Comparison of ENCODE assay signal across 1 cellular context in the genomic region with DNA sequence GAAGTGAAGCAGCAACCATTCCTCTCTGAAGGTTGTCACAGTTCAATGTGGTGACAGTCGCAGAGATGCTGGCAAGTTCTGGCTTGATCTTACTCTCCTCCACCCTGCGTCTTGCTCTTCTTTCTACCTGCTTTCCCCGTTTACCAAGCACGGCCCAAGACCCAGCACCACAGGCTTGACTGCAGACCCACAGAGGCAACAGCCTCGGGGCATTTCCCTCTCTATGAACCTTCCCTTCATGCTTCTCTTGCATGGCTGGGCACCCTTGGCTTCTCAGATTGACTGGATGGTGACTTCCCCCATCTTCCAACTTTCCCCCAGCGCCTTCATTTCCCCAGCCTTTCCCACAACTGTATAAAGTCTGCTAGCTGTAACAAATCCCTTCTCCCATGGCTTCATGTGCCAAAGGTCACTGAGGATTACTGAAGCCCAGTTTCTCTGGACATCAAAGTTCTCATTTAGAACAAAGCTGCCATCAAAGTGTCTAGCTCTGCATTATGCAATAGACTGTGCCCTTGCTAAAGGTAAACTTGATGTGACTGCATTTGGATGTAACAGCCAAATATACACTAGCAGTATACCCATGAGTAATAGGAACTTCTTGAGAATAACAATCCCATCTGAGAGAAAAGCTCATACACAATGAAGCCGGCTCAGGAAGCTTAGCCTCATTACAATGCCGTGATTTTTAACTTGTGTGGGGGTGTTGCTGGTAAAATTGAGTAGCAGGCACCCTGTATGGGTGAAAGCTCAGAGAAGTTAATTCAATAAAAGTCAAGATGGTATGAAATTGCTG.
TF ChIP-seq lines count a peak whose summit lies in the region.

No MANE protein-coding gene starts in this region.

TF ChIP-seq in HepG2, 621 proteins besides CTCF, POLR2A, EP300 and RAD21 (continued from another document and continues in another):
- TF ChIP-seq PAXIP1 (CRISPR knock-in tag; conservative IDR thresholded peaks at IDR 0.05) (peak; percentile 98), ZBTB37 (CRISPR knock-in tag; IDR thresholded peaks at IDR 0.05) (no peak), ZBTB7A (CRISPR knock-in tag; IDR thresholded peaks at IDR 0.05) (no peak; the same call in 1 of the 2 replicates), ZFY (CRISPR knock-in tag; IDR thresholded peaks at IDR 0.05) (no peak), RARA (CRISPR knock-in tag; IDR thresholded peaks at IDR 0.05) (peak; percentile 99), ZNF720 (CRISPR knock-in tag; IDR thresholded peaks at IDR 0.05) (0 out of 2 replicates have a peak, but pooled peaks have one; percentile 60), SIX4 (CRISPR knock-in tag; IDR thresholded peaks at IDR 0.05) (peak; percentile 91), ZNF687 (CRISPR knock-in tag; IDR thresholded peaks at IDR 0.05) (peak; percentile 54), PRMT3 (CRISPR knock-in tag; IDR thresholded peaks at IDR 0.05; ENCODE audit: borderline replicate concordance, low read depth) (no peak), SNRNP70 (IDR thresholded peaks at IDR 0.05; ENCODE audit: low read depth, low read length) (no peak), ZBTB39 (CRISPR knock-in tag; IDR thresholded peaks at IDR 0.05) (peak; percentile 95), FOXK1 (CRISPR knock-in tag; IDR thresholded peaks at IDR 0.05; ENCODE audit: borderline replicate concordance, low read depth) (peak; percentile 98; the same call in 1 of the 2 replicates), SIN3A (IDR thresholded peaks at IDR 0.05; ENCODE audit: borderline replicate concordance, low read depth, low read length) (no peak), ZNF143 (CRISPR knock-in tag; IDR thresholded peaks at IDR 0.05) (no peak), PBX2 (CRISPR knock-in tag; IDR thresholded peaks at IDR 0.05) (0 out of 2 replicates have a peak, but pooled peaks have one; percentile 20), ZNF33B (CRISPR knock-in tag; IDR thresholded peaks at IDR 0.05) (no peak), MIER3 (CRISPR knock-in tag; IDR thresholded peaks at IDR 0.05; ENCODE audit: borderline replicate concordance) (peak; percentile 99), ATAD3A (CRISPR knock-in tag; IDR thresholded peaks at IDR 0.05) (no peak), FIP1L1 (IDR thresholded peaks at IDR 0.05; ENCODE audit: borderline replicate concordance, insufficient read depth, low read depth, low read length) (no peak), THAP11 (CRISPR knock-in tag; IDR thresholded peaks at IDR 0.05) (peak; percentile 84), TOE1 (CRISPR knock-in tag; IDR thresholded peaks at IDR 0.05) (no peak), AGO1 (IDR thresholded peaks at IDR 0.05; ENCODE audit: low read depth, low read length, poor library complexity, severe bottlenecking) (no peak)
- TF ChIP-seq, protein P1, sequence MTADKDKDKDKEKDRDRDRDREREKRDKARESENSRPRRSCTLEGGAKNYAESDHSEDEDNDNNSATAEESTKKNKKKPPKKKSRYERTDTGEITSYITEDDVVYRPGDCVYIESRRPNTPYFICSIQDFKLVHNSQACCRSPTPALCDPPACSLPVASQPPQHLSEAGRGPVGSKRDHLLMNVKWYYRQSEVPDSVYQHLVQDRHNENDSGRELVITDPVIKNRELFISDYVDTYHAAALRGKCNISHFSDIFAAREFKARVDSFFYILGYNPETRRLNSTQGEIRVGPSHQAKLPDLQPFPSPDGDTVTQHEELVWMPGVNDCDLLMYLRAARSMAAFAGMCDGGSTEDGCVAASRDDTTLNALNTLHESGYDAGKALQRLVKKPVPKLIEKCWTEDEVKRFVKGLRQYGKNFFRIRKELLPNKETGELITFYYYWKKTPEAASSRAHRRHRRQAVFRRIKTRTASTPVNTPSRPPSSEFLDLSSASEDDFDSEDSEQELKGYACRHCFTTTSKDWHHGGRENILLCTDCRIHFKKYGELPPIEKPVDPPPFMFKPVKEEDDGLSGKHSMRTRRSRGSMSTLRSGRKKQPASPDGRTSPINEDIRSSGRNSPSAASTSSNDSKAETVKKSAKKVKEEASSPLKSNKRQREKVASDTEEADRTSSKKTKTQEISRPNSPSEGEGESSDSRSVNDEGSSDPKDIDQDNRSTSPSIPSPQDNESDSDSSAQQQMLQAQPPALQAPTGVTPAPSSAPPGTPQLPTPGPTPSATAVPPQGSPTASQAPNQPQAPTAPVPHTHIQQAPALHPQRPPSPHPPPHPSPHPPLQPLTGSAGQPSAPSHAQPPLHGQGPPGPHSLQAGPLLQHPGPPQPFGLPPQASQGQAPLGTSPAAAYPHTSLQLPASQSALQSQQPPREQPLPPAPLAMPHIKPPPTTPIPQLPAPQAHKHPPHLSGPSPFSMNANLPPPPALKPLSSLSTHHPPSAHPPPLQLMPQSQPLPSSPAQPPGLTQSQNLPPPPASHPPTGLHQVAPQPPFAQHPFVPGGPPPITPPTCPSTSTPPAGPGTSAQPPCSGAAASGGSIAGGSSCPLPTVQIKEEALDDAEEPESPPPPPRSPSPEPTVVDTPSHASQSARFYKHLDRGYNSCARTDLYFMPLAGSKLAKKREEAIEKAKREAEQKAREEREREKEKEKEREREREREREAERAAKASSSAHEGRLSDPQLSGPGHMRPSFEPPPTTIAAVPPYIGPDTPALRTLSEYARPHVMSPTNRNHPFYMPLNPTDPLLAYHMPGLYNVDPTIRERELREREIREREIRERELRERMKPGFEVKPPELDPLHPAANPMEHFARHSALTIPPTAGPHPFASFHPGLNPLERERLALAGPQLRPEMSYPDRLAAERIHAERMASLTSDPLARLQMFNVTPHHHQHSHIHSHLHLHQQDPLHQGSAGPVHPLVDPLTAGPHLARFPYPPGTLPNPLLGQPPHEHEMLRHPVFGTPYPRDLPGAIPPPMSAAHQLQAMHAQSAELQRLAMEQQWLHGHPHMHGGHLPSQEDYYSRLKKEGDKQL (CRISPR knock-in tag; IDR thresholded peaks at IDR 0.05; ENCODE audit: low read depth) = peak; percentile 94
- TF ChIP-seq, protein P2, sequence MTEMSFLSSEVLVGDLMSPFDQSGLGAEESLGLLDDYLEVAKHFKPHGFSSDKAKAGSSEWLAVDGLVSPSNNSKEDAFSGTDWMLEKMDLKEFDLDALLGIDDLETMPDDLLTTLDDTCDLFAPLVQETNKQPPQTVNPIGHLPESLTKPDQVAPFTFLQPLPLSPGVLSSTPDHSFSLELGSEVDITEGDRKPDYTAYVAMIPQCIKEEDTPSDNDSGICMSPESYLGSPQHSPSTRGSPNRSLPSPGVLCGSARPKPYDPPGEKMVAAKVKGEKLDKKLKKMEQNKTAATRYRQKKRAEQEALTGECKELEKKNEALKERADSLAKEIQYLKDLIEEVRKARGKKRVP (CRISPR knock-in tag; IDR thresholded peaks at IDR 0.05) = peak in 1 of 2 experiments; percentile 98; a peak in 2 of 4 replicates
- TF ChIP-seq, protein P3, sequence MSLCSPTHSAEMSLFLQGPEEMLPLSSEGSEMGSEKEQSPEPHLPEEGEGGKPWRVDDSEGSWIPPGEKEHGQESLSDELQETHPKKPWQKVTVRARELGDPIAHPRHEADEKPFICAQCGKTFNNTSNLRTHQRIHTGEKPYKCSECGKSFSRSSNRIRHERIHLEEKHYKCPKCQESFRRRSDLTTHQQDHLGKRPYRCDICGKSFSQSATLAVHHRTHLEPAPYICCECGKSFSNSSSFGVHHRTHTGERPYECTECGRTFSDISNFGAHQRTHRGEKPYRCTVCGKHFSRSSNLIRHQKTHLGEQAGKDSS (CRISPR knock-in tag; IDR thresholded peaks at IDR 0.05; ENCODE audit: borderline replicate concordance, low read depth) = peak; percentile 57; the same call in 1 of the 2 replicates
